Comparison of ENCODE assay signal across 12 cellular contexts in the genomic region with DNA sequence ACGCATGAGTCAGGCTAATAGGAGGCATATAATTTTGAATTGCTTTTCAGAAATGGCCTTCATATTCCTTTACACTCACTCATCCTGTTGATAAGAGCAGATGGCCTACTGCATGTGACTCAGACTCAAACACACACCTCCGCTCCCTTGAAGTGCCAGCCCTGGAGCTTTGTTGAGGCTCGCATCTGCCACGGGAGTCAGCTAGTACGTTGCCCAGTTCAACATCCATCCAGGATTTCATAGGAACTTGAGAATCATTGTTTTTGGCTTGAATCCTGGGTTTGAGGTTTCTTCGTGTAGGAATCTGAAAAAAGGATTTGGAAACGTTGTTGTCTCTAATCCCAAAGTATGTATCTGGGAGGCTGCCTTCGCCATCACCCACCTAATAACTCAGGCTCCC.
DNase-seq lines count a peak whose midpoint lies in the region; ATAC-seq and TF ChIP-seq lines count a peak whose summit lies in the region.
"Had no signal": no experiment of that assay in that cellular context is flagged by ENCODE, and none has a peak within 500 bp of the region (broad histone marks: within the 10 kb centered on the region; RNA-seq: fewer than 3 reads in every experiment).

No MANE protein-coding gene starts in this region.

- peaks cover 4% of the 10 kb centered on the region for H3K9me3 Mint-ChIP-seq in Calu3 (ENCODE audit: low read depth, unreplicated experiment)
- peaks cover 0 to 3% of the 10 kb centered on the region in 2 donors for H3K9me3 Mint-ChIP-seq in activated T-cell treated with anti-CD3 and anti-CD28 coated beads, Interleukin-2, amount 50 U/mL, for 72 hours

- no peaks in the 10 kb centered on the region for H3K27me3 ChIP-seq in dorsolateral prefrontal cortex
- no peaks in the 10 kb centered on the region for H3K27me3 ChIP-seq in osteoblast (ENCODE audit: insufficient read depth, low read length)
- H3K27me3 ChIP-seq: BE2C had no signal

- DNase-seq in Calu3 (no peak), RKO (ENCODE audit: low spot score) (peak; percentile 12), dorsolateral prefrontal cortex (peak in 8 of 10 donors; percentile 28 to 69 (median 56)), osteoblast (ENCODE audit: insufficient read length, low spot score, missing footprints) (peak; percentile 62)
- DNase-seq in activated T-cell treated with anti-CD3 and anti-CD28 coated beads, Interleukin-2, amount 50 U/mL, for 72 hours, result no peak
- DNase-seq in activated CD4-positive, alpha-beta T cell treated with anti-CD3 and anti-CD28 coated beads for 1 hour, result no peak
- DNase-seq: BE2C, GF-D8, NCI-H510A had no signal

- no peaks in the 10 kb centered on the region for H3K36me3 Mint-ChIP-seq in Calu3 (ENCODE audit: insufficient read depth, unreplicated experiment)
- H3K36me3 Mint-ChIP-seq in activated T-cell treated with anti-CD3 and anti-CD28 coated beads, Interleukin-2, amount 50 U/mL, for 72 hours (ENCODE audit: insufficient read depth in 2 of 2), result no peaks in the 10 kb centered on the region

- no peak overlapping the region for H3K4me3 Mint-ChIP-seq in Calu3 (ENCODE audit: low read depth, unreplicated experiment)
- no peak overlapping the region for H3K4me3 Mint-ChIP-seq in activated T-cell treated with anti-CD3 and anti-CD28 coated beads, Interleukin-2, amount 50 U/mL, for 72 hours

- H3K4me2 ChIP-seq in osteoblast (ENCODE audit: insufficient read depth, low read length), result peak overlapping the region; percentile 69

- TF ChIP-seq CTCF in Calu3 (IDR thresholded peaks at IDR 0.05; ENCODE audit: unreplicated experiment) (no peak), dorsolateral prefrontal cortex (IDR thresholded peaks at IDR 0.05 in 54 of 56, conservative IDR thresholded peaks at IDR 0.05 in 2 of 56; ENCODE audit: low read depth in 1 of 56, partially characterized antibody in 56 of 56) (no peak), osteoblast (IDR thresholded peaks at IDR 0.05; ENCODE audit: extremely low read depth, low read depth, low read length) (no peak)

- ATAC-seq in HG03045 (IDR thresholded peaks at IDR 0.05; ENCODE audit: unreplicated experiment) (no peak), HG03460 (IDR thresholded peaks at IDR 0.05; ENCODE audit: unreplicated experiment) (no peak)
- no peak for ATAC-seq in activated T-cell treated with anti-CD3 and anti-CD28 coated beads, Interleukin-2, amount 50 U/mL, for 72 hours (replicated peaks in 1 of 2)

- CTCF ChIA-PET in Calu3 (lab: Charles Lee), result no interaction called here

- H3K4me1 Mint-ChIP-seq in Calu3 (ENCODE audit: low read depth, unreplicated experiment), result peaks cover 16% of the 10 kb centered on the region
- H3K4me1 Mint-ChIP-seq in activated T-cell treated with anti-CD3 and anti-CD28 coated beads, Interleukin-2, amount 50 U/mL, for 72 hours (ENCODE audit: low read depth), result no peaks in the 10 kb centered on the region

- peak overlapping the region; percentile 35 for H3K27ac Mint-ChIP-seq in Calu3 (ENCODE audit: unreplicated experiment)
- no peak overlapping the region for H3K27ac Mint-ChIP-seq in activated T-cell treated with anti-CD3 and anti-CD28 coated beads, Interleukin-2, amount 50 U/mL, for 72 hours

- no peaks in the 10 kb centered on the region for H3K9me3 ChIP-seq in osteoblast (ENCODE audit: low read depth, low read length)
- H3K9me3 ChIP-seq: BE2C had no signal

- H3K4me1 ChIP-seq in osteoblast (ENCODE audit: insufficient read depth, low read length), result peaks cover 19% of the 10 kb centered on the region
- H3K4me1 ChIP-seq: BE2C had no signal

- no peaks in the 10 kb centered on the region for H3K79me2 ChIP-seq in osteoblast (ENCODE audit: insufficient read depth, low read length)

- H3K27me3 Mint-ChIP-seq in Calu3 (ENCODE audit: unreplicated experiment), result no peaks in the 10 kb centered on the region
- peaks cover 2% of the 10 kb centered on the region for H3K27me3 Mint-ChIP-seq in activated T-cell treated with anti-CD3 and anti-CD28 coated beads, Interleukin-2, amount 50 U/mL, for 72 hours (ENCODE audit: low read depth)

- H3K36me3 ChIP-seq in osteoblast (ENCODE audit: insufficient read depth, low read length), result no peaks in the 10 kb centered on the region
- H3K36me3 ChIP-seq: BE2C had no signal

- H2AFZ ChIP-seq in osteoblast (ENCODE audit: low read length), result peak overlapping the region; percentile 20

- H3K4me3 ChIP-seq in dorsolateral prefrontal cortex, result no peak overlapping the region
- H3K4me3 ChIP-seq in osteoblast (ENCODE audit: insufficient read depth, low read length), result peak overlapping the region; percentile 42
- H3K4me3 ChIP-seq: skin epidermis had no signal

- BruUV-seq in Calu3 (replicated peaks; lab: Mats Ljungman, UMichigan), result no TSS peak

- H3K27ac ChIP-seq in dorsolateral prefrontal cortex (peak overlapping the region in 4 of 59 donors; percentile 22 to 51 (median 34)), osteoblast (ENCODE audit: low read depth, low read length) (peak overlapping the region; percentile 90)
- H3K27ac ChIP-seq: skin epidermis had no signal

- intact Hi-C loops in Calu3 (cut with micrococcal nuclease; ENCODE audit: unreplicated experiment), result no loop called here
- intact Hi-C loops in dorsolateral prefrontal cortex (cut with DNase I), result no loop called here

- no peaks in the 10 kb centered on the region for H4K20me1 ChIP-seq in osteoblast (ENCODE audit: insufficient read depth, low read length)

Comparison
In these comparisons a context has a peak if more than half of its experiments do, and no peak if none do; other contexts are left out.
1. DNase-seq: peak in RKO (single experiment), dorsolateral prefrontal cortex (8 of 10) and osteoblast (single experiment); none in Calu3 (single experiment), activated T-cell treated with anti-CD3 and anti-CD28 coated beads, Interleukin-2, amount 50 U/mL, for 72 hours (0 of 2) and activated CD4-positive, alpha-beta T cell treated with anti-CD3 and anti-CD28 coated beads for 1 hour (single experiment).